ENCODE assay signal across 9 cellular contexts in genomic region chr17:4249452-4250029, GRCh38. TPM values are rescaled to one million over a fixed set of nuclear protein-coding genes. Genes with fewer than 3 reads are reported as not detected.
DNase-seq lines count a peak whose midpoint lies in the region; ATAC-seq, FAIRE-seq and TF ChIP-seq lines count a peak whose summit lies in the region.
"Had no signal": no experiment of that assay in that cellular context is flagged by ENCODE, and none has a peak within 500 bp of the region (broad histone marks: within the 10 kb centered on the region; RNA-seq: fewer than 3 reads in every experiment).

No MANE protein-coding gene starts in this region.

- TF ChIP-seq EP300 in K562 (IDR thresholded peaks at IDR 0.05; ENCODE audit: low read length): peak; percentile 86

- CTCF ChIA-PET in activated CD4-positive, alpha-beta T cell treated with anti-CD3 and anti-CD28 coated beads, Interleukin-2, amount 10 ng/mL, durations not matched to agents 7 days and 5 days (lab: Charles Lee): interaction anchor here (1.2 to 6.1 kb wide), 3 partner anchors 10 to 17 kb away, joined by 3 to 43 read pairs (median 3); partner anchors contain the start of gene ANKFY1
- CTCF ChIA-PET in K562 (lab: Yijun Ruan, JAX; ENCODE audit: low intra/inter-chr PET ratio): no interaction called here

- H3K27ac Mint-ChIP-seq in activated CD4-positive, alpha-beta T cell treated with anti-CD3 and anti-CD28 coated beads, Interleukin-2, amount 10 ng/mL, durations not matched to agents 24 days and 14 days: peak overlapping the region; percentile 30
- no peak overlapping the region for H3K27ac Mint-ChIP-seq in activated CD4-positive, alpha-beta T cell treated with anti-CD3 and anti-CD28 coated beads, Interleukin-2, amount 10 ng/mL, durations not matched to agents 7 days and 5 days
- H3K27ac Mint-ChIP-seq: activated naive CD4-positive, alpha-beta T cell treated with anti-CD3 and anti-CD28 coated beads, Interleukin-2, amount 50 U/mL, for 72 hours had no signal

- H3K4me3 Mint-ChIP-seq in activated CD4-positive, alpha-beta T cell treated with anti-CD3 and anti-CD28 coated beads, Interleukin-2, amount 10 ng/mL, durations not matched to agents 24 days and 14 days: no peak overlapping the region
- H3K4me3 Mint-ChIP-seq in activated CD4-positive, alpha-beta T cell treated with anti-CD3 and anti-CD28 coated beads, Interleukin-2, amount 10 ng/mL, durations not matched to agents 7 days and 5 days: no peak overlapping the region

- no peaks in the 10 kb centered on the region for H3K9me3 ChIP-seq in K562 (replicated peaks; ENCODE audit: control insufficient read depth, insufficient read depth, low read depth, low read length)
- H3K9me3 ChIP-seq in lung (ENCODE audit: control insufficient read depth in 2 of 2, insufficient read depth in 1 of 2, low read length in 1 of 2): no peaks in the 10 kb centered on the region

- H3K36me3 ChIP-seq in K562 (ENCODE audit: control insufficient read depth, insufficient read depth, low read length) (peaks cover 17% of the 10 kb centered on the region; the same call in 1 of the 3 replicates), lung (ENCODE audit: control insufficient read depth in 2 of 2, insufficient read depth in 2 of 2, low read length in 2 of 2) (peaks cover 0 to 2% of the 10 kb centered on the region in 2 donors)

- peaks cover 8 to 37% of the 10 kb centered on the region in 2 experiments; a peak in 4 of 5 replicates for H3K4me1 ChIP-seq in K562 (replicated peaks in 1 of 2; ENCODE audit: control insufficient read depth in 2 of 2, insufficient read depth in 2 of 2, low read length in 2 of 2)
- H3K4me1 ChIP-seq in lung (ENCODE audit: control insufficient read depth in 2 of 2, insufficient read depth in 2 of 2, low read length in 2 of 2): peaks cover 8 to 13% of the 10 kb centered on the region in 2 donors

- peak; percentile 14 to 31; a peak in 3 of 4 replicates for TF ChIP-seq RAD21 in K562 (CRISPR knock-in tag; conservative IDR thresholded peaks at IDR 0.05 in 1 of 2, IDR thresholded peaks at IDR 0.05 in 1 of 2)

- BruUV-seq in K562 (replicated peaks; lab: Mats Ljungman, UMichigan): no TSS peak

- DNase-seq in activated CD4-positive, alpha-beta T cell treated with anti-CD3 and anti-CD28 coated beads, Interleukin-2, amount 10 ng/mL, durations not matched to agents 24 days and 14 days: no peak
- DNase-seq in activated CD4-positive, alpha-beta T cell treated with anti-CD3 and anti-CD28 coated beads, Interleukin-2, amount 10 ng/mL, durations not matched to agents 7 days and 5 days: no peak
- DNase-seq in NCI-H2171 treated with DMSO at 0.1 percent for 48 hours (lab: John Stamatoyannopoulos, UW): peak; percentile 44
- DNase-seq in K562 (ENCODE audit: extremely low read depth in 1 of 4, low spot score in 3 of 4): peak; percentile 54 to 90 (median 74)
- DNase-seq in lung (ENCODE audit: low spot score): no peak

- WGBS in K562 (ENCODE audit: insufficient coverage, low coverage, missing lambda C conversion rate): 0% methylated on average over 4 of the region's 4 CpGs
- WGBS in lung, 2 donors: 31 to 39% methylated on average over 4 of the region's 4 CpGs

- H3K27me3 ChIP-seq in K562 (ENCODE audit: control insufficient read depth in 2 of 2, insufficient read depth in 2 of 2, low read length in 2 of 2) (no peaks in the 10 kb centered on the region), lung (ENCODE audit: control insufficient read depth, insufficient read depth) (no peaks in the 10 kb centered on the region)

- no peaks in the 10 kb centered on the region for H3K27me3 Mint-ChIP-seq in activated CD4-positive, alpha-beta T cell treated with anti-CD3 and anti-CD28 coated beads, Interleukin-2, amount 10 ng/mL, durations not matched to agents 24 days and 14 days
- no peaks in the 10 kb centered on the region for H3K27me3 Mint-ChIP-seq in activated CD4-positive, alpha-beta T cell treated with anti-CD3 and anti-CD28 coated beads, Interleukin-2, amount 10 ng/mL, durations not matched to agents 7 days and 5 days

- POLR2A ChIA-PET in activated CD4-positive, alpha-beta T cell treated with anti-CD3 and anti-CD28 coated beads, Interleukin-2, amount 10 ng/mL, durations not matched to agents 7 days and 5 days (lab: Charles Lee): no interaction called here
- POLR2A ChIA-PET in K562 (lab: Yijun Ruan, JAX): interaction anchor here (0.7 to 4.6 kb wide), 4 partner anchors 9 to 20 kb away, joined by 3 to 31 read pairs (median 5); partner anchors contain the start of gene ANKFY1

- peaks cover 34% of the 10 kb centered on the region for H3K4me1 Mint-ChIP-seq in activated CD4-positive, alpha-beta T cell treated with anti-CD3 and anti-CD28 coated beads, Interleukin-2, amount 10 ng/mL, durations not matched to agents 24 days and 14 days
- H3K4me1 Mint-ChIP-seq in activated CD4-positive, alpha-beta T cell treated with anti-CD3 and anti-CD28 coated beads, Interleukin-2, amount 10 ng/mL, durations not matched to agents 7 days and 5 days: peaks cover 47% of the 10 kb centered on the region

- peaks cover 87% of the 10 kb centered on the region for H3K79me2 ChIP-seq in K562 (ENCODE audit: control insufficient read depth, insufficient read depth, low read length)

- peak; percentile 53 to 70 (median 64) for TF ChIP-seq CTCF in K562 (IDR thresholded peaks at IDR 0.05 in 2 of 3, conservative IDR thresholded peaks at IDR 0.05 in 1 of 3; ENCODE audit: insufficient read depth in 2 of 3, low read depth in 1 of 3, low read length in 3 of 3)
- TF ChIP-seq CTCF in lung (IDR thresholded peaks at IDR 0.05; ENCODE audit: control extremely low read depth, extremely low read depth): no peak

- H3K9ac ChIP-seq in K562 (ENCODE audit: insufficient read depth in 1 of 2, low read depth in 2 of 2, low read length in 2 of 2): peak overlapping the region in 1 of 2 experiments; percentile 46; a peak in 2 of 4 replicates

- peak overlapping the region; percentile 61 for H3K4me2 ChIP-seq in K562 (ENCODE audit: insufficient read depth, low read length)

- FAIRE-seq in K562 (lab: Jason Lieb, UNC): peak; percentile 97

- H3K27ac ChIP-seq in K562 (ENCODE audit: extremely low read depth, low read depth, low read length) (peak overlapping the region; percentile 79), lung (ENCODE audit: low read depth in 1 of 2, low read length in 1 of 2) (peak overlapping the region in 1 of 2 donors; percentile 26)

- H3K36me3 Mint-ChIP-seq in activated CD4-positive, alpha-beta T cell treated with anti-CD3 and anti-CD28 coated beads, Interleukin-2, amount 10 ng/mL, durations not matched to agents 24 days and 14 days (ENCODE audit: low read depth): peaks cover 18% of the 10 kb centered on the region
- H3K36me3 Mint-ChIP-seq in activated CD4-positive, alpha-beta T cell treated with anti-CD3 and anti-CD28 coated beads, Interleukin-2, amount 10 ng/mL, durations not matched to agents 7 days and 5 days (ENCODE audit: low read depth): peaks cover 14% of the 10 kb centered on the region
- H3K36me3 Mint-ChIP-seq: activated naive CD4-positive, alpha-beta T cell treated with anti-CD3 and anti-CD28 coated beads, Interleukin-2, amount 50 U/mL, for 72 hours had no signal

- H3K9me1 ChIP-seq in K562 (ENCODE audit: control insufficient read depth, insufficient read depth, low read length): no peaks in the 10 kb centered on the region

- peak; percentile 97 for ATAC-seq in K562
- ATAC-seq in lung (ENCODE audit: insufficient read depth, low FRiP score): peak; percentile 72
- no peak for ATAC-seq in HG03159 (IDR thresholded peaks at IDR 0.05; ENCODE audit: unreplicated experiment)
- no peak for ATAC-seq in HG03378 (IDR thresholded peaks at IDR 0.05; ENCODE audit: unreplicated experiment)
- no peak for ATAC-seq in HG02852 (IDR thresholded peaks at IDR 0.05; ENCODE audit: unreplicated experiment)

- H3K4me3 ChIP-seq in K562: no peak overlapping the region
- H3K4me3 ChIP-seq in lung: no peak overlapping the region

- peaks cover 6% of the 10 kb centered on the region for H4K20me1 ChIP-seq in K562 (replicated peaks; ENCODE audit: control insufficient read depth, insufficient read depth, low read length)

- no peaks in the 10 kb centered on the region for H3K9me3 Mint-ChIP-seq in activated CD4-positive, alpha-beta T cell treated with anti-CD3 and anti-CD28 coated beads, Interleukin-2, amount 10 ng/mL, durations not matched to agents 24 days and 14 days
- no peaks in the 10 kb centered on the region for H3K9me3 Mint-ChIP-seq in activated CD4-positive, alpha-beta T cell treated with anti-CD3 and anti-CD28 coated beads, Interleukin-2, amount 10 ng/mL, durations not matched to agents 7 days and 5 days
- H3K9me3 Mint-ChIP-seq: activated naive CD4-positive, alpha-beta T cell treated with anti-CD3 and anti-CD28 coated beads, Interleukin-2, amount 50 U/mL, for 72 hours had no signal

- in situ Hi-C loops in K562 (cut with MboI): no loop called here

- TF ChIP-seq POLR2A in K562 (conservative IDR thresholded peaks at IDR 0.05): no peak

- 0 out of 2 replicates have a peak overlapping the region, but pooled peaks have one; percentile 20 for H2AFZ ChIP-seq in K562 (ENCODE audit: low read depth, low read length)

- intact Hi-C loops in activated CD4-positive, alpha-beta T cell treated with anti-CD3 and anti-CD28 coated beads, Interleukin-2, amount 10 ng/mL, durations not matched to agents 24 days and 14 days (cut with micrococcal nuclease): no loop called here
- intact Hi-C loops in K562 (cut with micrococcal nuclease): loop anchor here (2.0 kb wide), 1 partner anchor 55 kb away; no protein-coding TSS in a partner anchor

RNA-seq across cellular contexts. Expression of gene ANKFY1, which starts 14.2 kb away (rescaled TPM):
- total RNA-seq in activated CD4-positive, alpha-beta T cell treated with anti-CD3 and anti-CD28 coated beads, Interleukin-2, amount 10 ng/mL, durations not matched to agents 24 days and 14 days: 53.1 and 53.6 TPM in 2 replicates
- total RNA-seq in activated CD4-positive, alpha-beta T cell treated with anti-CD3 and anti-CD28 coated beads, Interleukin-2, amount 10 ng/mL, durations not matched to agents 7 days and 5 days: 10 to 100 TPM; 79.1 to 87.5 TPM
- 151 and 164 TPM in 2 replicates for total RNA-seq in K562 (2011; cell fraction: chromatin; rRNA removed; ENCODE audit: low replicate concordance)
- 64.0 and 71.8 TPM in 2 replicates for total RNA-seq in K562 (2011; cell fraction: nucleolus; rRNA removed)
- 86.6 and 97.9 TPM in 2 replicates for total RNA-seq in K562 (2011; cell fraction: nucleoplasm; rRNA removed)
- total RNA-seq in K562 (2014; rRNA removed) (9.4 and 10.7 TPM in 2 replicates), K562 (2014; rRNA removed; fragmentation: Illumina TruSeq; extraction: Trizol) (11.5 and 13.6 TPM in 2 replicates), K562 (2015; rRNA removed; fragmentation: Illumina TruSeq; extraction: Trizol) (12.2 and 12.7 TPM in 2 replicates), K562 (2021) (25.6 and 27.6 TPM in 2 replicates), lung (10 to 100 TPM; 58.2 to 60.2 TPM)
- polyA plus RNA-seq in K562 (2011; rRNA removed) (11.7 and 16.6 TPM in 2 replicates), K562 (2014; fragmentation: Illumina TruSeq; extraction: Trizol) (14.3 and 16.8 TPM in 2 replicates), K562 (2014; fragmentation: Nextera tagmentation; extraction: Ambion mirVana) (1 to 10 TPM; 4.3 to 4.6 TPM), K562 (2014; rRNA removed) (13.0 TPM in 2 replicates), lung (10 to 100 TPM; 11.4 to 19.4 TPM)
- 10.4 and 11.1 TPM in 2 replicates for polyA plus RNA-seq in K562 (2011; cell fraction: cytosol; rRNA removed)
- 97.6 and 134 TPM in 2 replicates for polyA plus RNA-seq in K562 (2011; cell fraction: nucleus; rRNA removed)
- 13.5 and 14.1 TPM in 2 replicates for polyA plus RNA-seq in K562 (2012)
- 35.5 and 36.9 TPM in 2 replicates for polyA minus RNA-seq in K562 (2011; rRNA and poly(A)+ RNA removed)
- 28.7 and 28.9 TPM in 2 replicates for polyA minus RNA-seq in K562 (2011; cell fraction: cytosol; rRNA and poly(A)+ RNA removed)
- polyA minus RNA-seq in K562 (2011; cell fraction: nucleus; rRNA and poly(A)+ RNA removed): 34.3 and 60.0 TPM in 2 replicates

Comparison
In these comparisons a context has a peak if more than half of its experiments do, and no peak if none do; other contexts are left out.
1. DNase-seq: peak in NCI-H2171 treated with DMSO at 0.1 percent for 48 hours (single experiment) and K562 (4 of 4); none in activated CD4-positive, alpha-beta T cell treated with anti-CD3 and anti-CD28 coated beads, Interleukin-2, amount 10 ng/mL, durations not matched to agents 24 days and 14 days (single experiment), activated CD4-positive, alpha-beta T cell treated with anti-CD3 and anti-CD28 coated beads, Interleukin-2, amount 10 ng/mL, durations not matched to agents 7 days and 5 days (single experiment) and lung (single experiment).
2. ATAC-seq: peak in K562 (single experiment) and lung (single experiment); none in HG03159 (single experiment), HG03378 (single experiment) and HG02852 (single experiment).